ENCODE assay signal across 19 cellular contexts in genomic region chr1:214193691-214194090, GRCh38.
"Had no signal": no experiment of that assay in that cellular context is flagged by ENCODE, and none has a peak within 500 bp of the region (broad histone marks: within the 10 kb centered on the region; RNA-seq: fewer than 3 reads in every experiment).

No MANE protein-coding gene starts in this region.

- H3K9me3 ChIP-seq: esophagus squamous epithelium, mucosa of descending colon, pancreas, testis, transverse colon had no signal

- H3K36me3 ChIP-seq: esophagus squamous epithelium, pancreas, transverse colon had no signal

- FAIRE-seq: islet of Langerhans, pancreas had no signal

- H3K27me3 ChIP-seq: pancreas, testis had no signal

- ATAC-seq: effector memory CD8-positive, alpha-beta T cell; foreskin keratinocyte; left lobe of liver; mucosa of descending colon; naive thymus-derived CD8-positive, alpha-beta T cell; right cardiac atrium; stimulated activated naive B cell treated with anti-CD40 and anti-IgM and Interleukin-4, amounts not matched to agents 10 μg/mL and 1 μg/mL and 100 μg/mL, for 72 hours; stimulated activated naive CD8-positive, alpha-beta T cell treated with anti-CD3 and anti-CD28 coated beads, Interleukin-15, amount 100 ng/mL, for 72 hours had no signal

- DNase-seq: effector memory CD8-positive, alpha-beta T cell; esophagus squamous epithelium; foreskin keratinocyte; kidney glomerular epithelial cell; mammary epithelial cell; mucosa of descending colon; naive thymus-derived CD8-positive, alpha-beta T cell; occipital lobe; pancreas; right cardiac atrium; stimulated activated CD4-positive, alpha-beta T cell treated with anti-CD3 and anti-CD28 coated beads, Interleukin-15, amount 100 ng/mL, for 24 hours; stimulated activated CD4-positive, alpha-beta T cell treated with anti-CD3 and anti-CD28 coated beads, Interleukin-1b, Interleukin-23, amount 100 ng/mL, for 48 hours; stimulated activated CD4-positive, alpha-beta T cell treated with anti-CD3 and anti-CD28 coated beads, Interleukin-4, amount 100 ng/mL, for 24 hours; stimulated activated naive B cell treated with anti-CD40 and anti-IgM and Interleukin-4, amounts not matched to agents 10 μg/mL and 1 μg/mL and 100 μg/mL, for 72 hours; stimulated activated naive CD8-positive, alpha-beta T cell treated with anti-CD3 and anti-CD28 coated beads, Interleukin-15, amount 100 ng/mL, for 72 hours; transverse colon had no signal

- H3K27ac ChIP-seq: esophagus squamous epithelium, foreskin keratinocyte, pancreas, transverse colon had no signal

- H3K4me1 ChIP-seq: esophagus squamous epithelium, foreskin keratinocyte, pancreas, transverse colon had no signal

- H3K4me3 ChIP-seq: esophagus squamous epithelium, mucosa of descending colon, pancreas, testis, transverse colon had no signal
